11 cellular contexts compared by ENCODE assay signal in genomic region chr19:29596885-29597525, GRCh38. TPM values are rescaled to one million over a fixed set of nuclear protein-coding genes. Genes with fewer than 3 reads are reported as not detected.
DNase-seq lines count a peak whose midpoint lies in the region; ATAC-seq and TF ChIP-seq lines count a peak whose summit lies in the region.
"Had no signal": no experiment of that assay in that cellular context is flagged by ENCODE, and none has a peak within 500 bp of the region (broad histone marks: within the 10 kb centered on the region; RNA-seq: fewer than 3 reads in every experiment).

No MANE protein-coding gene starts in this region.

- peak; percentile 75 for TF ChIP-seq CTCF in VCaP (conservative IDR thresholded peaks at IDR 0.05)

- DNase-seq in ELF-1 (ENCODE audit: low read depth, low spot score) (peak; percentile 32), NCI-H146 treated with DMSO at 0.1 percent for 48 hours (lab: John Stamatoyannopoulos, UW; ENCODE audit: unreplicated experiment) (peak; percentile 15), myocyte (ENCODE audit: low read depth) (peak; percentile 77), AG08396 (ENCODE audit: low spot score) (no peak)
- no peak for DNase-seq in stimulated activated CD4-positive, alpha-beta T cell treated with anti-CD3 and anti-CD28 coated beads, Interleukin-15, amount 100 ng/mL, for 24 hours
- DNase-seq: NCI-H226; stimulated activated CD4-positive, alpha-beta T cell treated with anti-CD3 and anti-CD28 coated beads, Interleukin-2, amount 100 ng/mL, for 24 hours had no signal

- no peak for ATAC-seq in HG03565 (IDR thresholded peaks at IDR 0.05; ENCODE audit: unreplicated experiment)
- no peak for ATAC-seq in GM18502 (IDR thresholded peaks at IDR 0.05; ENCODE audit: poor library complexity, unreplicated experiment)
- ATAC-seq: activated T-helper 17 cell treated with anti-CD3 and anti-CD28 coated beads, Interleukin-2, amount 50 U/mL, for 72 hours had no signal

- no peak overlapping the region for H3K27ac ChIP-seq in VCaP

RNA-seq across cellular contexts. Expression of gene POP4, which starts 9.1 kb away (rescaled TPM):
- 58.3 and 67.9 TPM in 2 replicates for total RNA-seq in myocyte
- polyA plus RNA-seq in myocyte (2012): 71.5 TPM

Comparison
In these comparisons a context has a peak if more than half of its experiments do, and no peak if none do; other contexts are left out.
1. DNase-seq: peak in ELF-1 (single experiment), NCI-H146 treated with DMSO at 0.1 percent for 48 hours (single experiment) and myocyte (single experiment); none in stimulated activated CD4-positive, alpha-beta T cell treated with anti-CD3 and anti-CD28 coated beads, Interleukin-15, amount 100 ng/mL, for 24 hours (single experiment) and AG08396 (single experiment).